Comparison of ENCODE assay signal across 1 cellular context in the genomic region with DNA sequence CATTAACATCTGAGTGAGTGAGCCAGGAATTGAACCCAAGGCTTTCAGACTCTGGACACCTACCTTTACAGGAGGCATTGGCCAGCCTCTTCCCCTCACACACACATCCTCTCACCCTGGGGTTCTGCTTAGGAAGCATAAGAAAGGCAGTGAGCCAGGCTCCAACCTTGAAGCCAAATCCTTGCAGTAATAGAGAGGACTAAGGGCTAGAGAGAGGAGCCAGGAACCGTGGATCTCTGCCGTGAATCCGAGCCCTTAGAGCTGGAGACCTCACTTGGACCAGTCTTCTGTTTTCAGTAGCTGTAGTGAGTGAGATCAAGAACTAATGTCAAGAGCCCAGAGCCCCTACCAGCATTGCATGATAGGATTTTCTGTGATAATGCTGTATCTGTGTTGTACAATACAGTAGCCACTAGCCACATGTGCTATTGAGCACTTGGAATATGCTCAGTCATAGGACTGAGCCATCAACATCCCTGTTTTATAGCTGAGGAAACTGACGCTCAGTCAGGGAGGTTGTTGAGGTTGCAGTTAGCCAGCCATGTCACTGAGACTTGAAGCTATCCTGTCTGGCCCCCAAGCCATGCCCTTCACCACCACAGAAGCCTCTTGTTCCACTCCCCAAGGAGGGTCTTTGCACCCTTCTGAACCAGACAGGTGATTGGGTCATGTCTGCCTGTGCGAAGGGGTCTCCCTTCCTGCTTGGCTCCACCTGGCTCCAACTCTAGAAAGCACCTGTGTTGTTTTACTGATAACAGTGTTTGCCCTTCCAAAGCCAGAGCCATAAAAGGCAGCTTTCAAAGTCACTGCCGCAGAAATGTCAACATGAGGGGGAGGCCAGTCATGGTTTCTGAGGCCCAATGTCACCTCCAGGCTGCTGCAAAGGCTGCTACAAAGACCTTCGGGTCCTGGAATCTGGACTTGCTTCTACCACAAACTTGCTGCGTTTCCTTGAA.
TF ChIP-seq lines count a peak whose summit lies in the region.

No MANE protein-coding gene starts in this region.

TF ChIP-seq in HepG2, 621 proteins besides CTCF, POLR2A, EP300 and RAD21 (continued from another document and continues in another):
- TF ChIP-seq, protein P1, sequence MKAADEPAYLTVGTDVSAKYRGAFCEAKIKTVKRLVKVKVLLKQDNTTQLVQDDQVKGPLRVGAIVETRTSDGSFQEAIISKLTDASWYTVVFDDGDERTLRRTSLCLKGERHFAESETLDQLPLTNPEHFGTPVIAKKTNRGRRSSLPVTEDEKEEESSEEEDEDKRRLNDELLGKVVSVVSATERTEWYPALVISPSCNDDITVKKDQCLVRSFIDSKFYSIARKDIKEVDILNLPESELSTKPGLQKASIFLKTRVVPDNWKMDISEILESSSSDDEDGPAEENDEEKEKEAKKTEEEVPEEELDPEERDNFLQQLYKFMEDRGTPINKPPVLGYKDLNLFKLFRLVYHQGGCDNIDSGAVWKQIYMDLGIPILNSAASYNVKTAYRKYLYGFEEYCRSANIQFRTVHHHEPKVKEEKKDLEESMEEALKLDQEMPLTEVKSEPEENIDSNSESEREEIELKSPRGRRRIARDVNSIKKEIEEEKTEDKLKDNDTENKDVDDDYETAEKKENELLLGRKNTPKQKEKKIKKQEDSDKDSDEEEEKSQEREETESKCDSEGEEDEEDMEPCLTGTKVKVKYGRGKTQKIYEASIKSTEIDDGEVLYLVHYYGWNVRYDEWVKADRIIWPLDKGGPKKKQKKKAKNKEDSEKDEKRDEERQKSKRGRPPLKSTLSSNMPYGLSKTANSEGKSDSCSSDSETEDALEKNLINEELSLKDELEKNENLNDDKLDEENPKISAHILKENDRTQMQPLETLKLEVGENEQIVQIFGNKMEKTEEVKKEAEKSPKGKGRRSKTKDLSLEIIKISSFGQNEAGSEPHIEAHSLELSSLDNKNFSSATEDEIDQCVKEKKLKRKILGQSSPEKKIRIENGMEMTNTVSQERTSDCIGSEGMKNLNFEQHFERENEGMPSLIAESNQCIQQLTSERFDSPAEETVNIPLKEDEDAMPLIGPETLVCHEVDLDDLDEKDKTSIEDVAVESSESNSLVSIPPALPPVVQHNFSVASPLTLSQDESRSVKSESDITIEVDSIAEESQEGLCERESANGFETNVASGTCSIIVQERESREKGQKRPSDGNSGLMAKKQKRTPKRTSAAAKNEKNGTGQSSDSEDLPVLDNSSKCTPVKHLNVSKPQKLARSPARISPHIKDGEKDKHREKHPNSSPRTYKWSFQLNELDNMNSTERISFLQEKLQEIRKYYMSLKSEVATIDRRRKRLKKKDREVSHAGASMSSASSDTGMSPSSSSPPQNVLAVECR (CRISPR knock-in tag; IDR thresholded peaks at IDR 0.05; ENCODE audit: borderline replicate concordance) = peak; percentile 72; the same call in 1 of the 2 replicates
- TF ChIP-seq ZNF556 (CRISPR knock-in tag; IDR thresholded peaks at IDR 0.05; ENCODE audit: borderline replicate concordance) = peak; percentile 96; the same call in 1 of the 2 replicates
- peak; percentile 92 to 94 for TF ChIP-seq NR2F1 (CRISPR knock-in tag; IDR thresholded peaks at IDR 0.05)
- peak; percentile 86; the same call in 1 of the 2 replicates for TF ChIP-seq SNAPC2 (CRISPR knock-in tag; IDR thresholded peaks at IDR 0.05)
- TF ChIP-seq RCOR2 (CRISPR knock-in tag; IDR thresholded peaks at IDR 0.05) = peak; percentile 97
- TF ChIP-seq ZNF841 (CRISPR knock-in tag; IDR thresholded peaks at IDR 0.05; ENCODE audit: borderline replicate concordance) = no peak
- no peak for TF ChIP-seq ZNF326 (CRISPR knock-in tag; IDR thresholded peaks at IDR 0.05; ENCODE audit: borderline replicate concordance)
- peak; percentile 69 for TF ChIP-seq KDM2A (CRISPR knock-in tag; IDR thresholded peaks at IDR 0.05; ENCODE audit: borderline replicate concordance, low read depth)
- peak; percentile 90; the same call in 1 of the 2 replicates for TF ChIP-seq MIER3 (CRISPR knock-in tag; IDR thresholded peaks at IDR 0.05; ENCODE audit: borderline replicate concordance)
- TF ChIP-seq, protein P2, sequence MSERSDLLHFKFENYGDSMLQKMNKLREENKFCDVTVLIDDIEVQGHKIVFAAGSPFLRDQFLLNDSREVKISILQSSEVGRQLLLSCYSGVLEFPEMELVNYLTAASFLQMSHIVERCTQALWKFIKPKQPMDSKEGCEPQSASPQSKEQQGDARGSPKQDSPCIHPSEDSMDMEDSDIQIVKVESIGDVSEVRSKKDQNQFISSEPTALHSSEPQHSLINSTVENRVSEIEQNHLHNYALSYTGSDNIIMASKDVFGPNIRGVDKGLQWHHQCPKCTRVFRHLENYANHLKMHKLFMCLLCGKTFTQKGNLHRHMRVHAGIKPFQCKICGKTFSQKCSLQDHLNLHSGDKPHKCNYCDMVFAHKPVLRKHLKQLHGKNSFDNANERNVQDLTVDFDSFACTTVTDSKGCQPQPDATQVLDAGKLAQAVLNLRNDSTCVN (CRISPR knock-in tag; IDR thresholded peaks at IDR 0.05; ENCODE audit: borderline replicate concordance) = peak; percentile 98
- TF ChIP-seq CBX5 (CRISPR knock-in tag; IDR thresholded peaks at IDR 0.05; ENCODE audit: borderline replicate concordance) = peak; percentile 98; the same call in 1 of the 2 replicates
- TF ChIP-seq NR1H2 (CRISPR knock-in tag; IDR thresholded peaks at IDR 0.05; ENCODE audit: borderline replicate concordance, low read depth) = peak; percentile 91; the same call in 1 of the 2 replicates
- TF ChIP-seq, protein P3, sequence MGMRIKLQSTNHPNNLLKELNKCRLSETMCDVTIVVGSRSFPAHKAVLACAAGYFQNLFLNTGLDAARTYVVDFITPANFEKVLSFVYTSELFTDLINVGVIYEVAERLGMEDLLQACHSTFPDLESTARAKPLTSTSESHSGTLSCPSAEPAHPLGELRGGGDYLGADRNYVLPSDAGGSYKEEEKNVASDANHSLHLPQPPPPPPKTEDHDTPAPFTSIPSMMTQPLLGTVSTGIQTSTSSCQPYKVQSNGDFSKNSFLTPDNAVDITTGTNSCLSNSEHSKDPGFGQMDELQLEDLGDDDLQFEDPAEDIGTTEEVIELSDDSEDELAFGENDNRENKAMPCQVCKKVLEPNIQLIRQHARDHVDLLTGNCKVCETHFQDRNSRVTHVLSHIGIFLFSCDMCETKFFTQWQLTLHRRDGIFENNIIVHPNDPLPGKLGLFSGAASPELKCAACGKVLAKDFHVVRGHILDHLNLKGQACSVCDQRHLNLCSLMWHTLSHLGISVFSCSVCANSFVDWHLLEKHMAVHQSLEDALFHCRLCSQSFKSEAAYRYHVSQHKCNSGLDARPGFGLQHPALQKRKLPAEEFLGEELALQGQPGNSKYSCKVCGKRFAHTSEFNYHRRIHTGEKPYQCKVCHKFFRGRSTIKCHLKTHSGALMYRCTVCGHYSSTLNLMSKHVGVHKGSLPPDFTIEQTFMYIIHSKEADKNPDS (CRISPR knock-in tag; IDR thresholded peaks at IDR 0.05) = no peak
- TF ChIP-seq ZBTB20 (CRISPR knock-in tag; IDR thresholded peaks at IDR 0.05; ENCODE audit: borderline replicate concordance, low read depth) = peak; percentile 94
- no peak for TF ChIP-seq PAF1 (CRISPR knock-in tag; IDR thresholded peaks at IDR 0.05)
- TF ChIP-seq, protein P4, sequence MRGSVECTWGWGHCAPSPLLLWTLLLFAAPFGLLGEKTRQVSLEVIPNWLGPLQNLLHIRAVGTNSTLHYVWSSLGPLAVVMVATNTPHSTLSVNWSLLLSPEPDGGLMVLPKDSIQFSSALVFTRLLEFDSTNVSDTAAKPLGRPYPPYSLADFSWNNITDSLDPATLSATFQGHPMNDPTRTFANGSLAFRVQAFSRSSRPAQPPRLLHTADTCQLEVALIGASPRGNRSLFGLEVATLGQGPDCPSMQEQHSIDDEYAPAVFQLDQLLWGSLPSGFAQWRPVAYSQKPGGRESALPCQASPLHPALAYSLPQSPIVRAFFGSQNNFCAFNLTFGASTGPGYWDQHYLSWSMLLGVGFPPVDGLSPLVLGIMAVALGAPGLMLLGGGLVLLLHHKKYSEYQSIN (CRISPR knock-in tag; IDR thresholded peaks at IDR 0.05; ENCODE audit: borderline replicate concordance) = no peak
- TF ChIP-seq ARHGAP35 (CRISPR knock-in tag; IDR thresholded peaks at IDR 0.05; ENCODE audit: borderline replicate concordance) = no peak
- TF ChIP-seq ZNF501 (CRISPR knock-in tag; IDR thresholded peaks at IDR 0.05) = peak; percentile 80
- TF ChIP-seq ZNF816 (CRISPR knock-in tag; IDR thresholded peaks at IDR 0.05; ENCODE audit: borderline replicate concordance) = no peak
- no peak for TF ChIP-seq ZNF773 (CRISPR knock-in tag; IDR thresholded peaks at IDR 0.05; ENCODE audit: borderline replicate concordance)
- TF ChIP-seq, protein P5, sequence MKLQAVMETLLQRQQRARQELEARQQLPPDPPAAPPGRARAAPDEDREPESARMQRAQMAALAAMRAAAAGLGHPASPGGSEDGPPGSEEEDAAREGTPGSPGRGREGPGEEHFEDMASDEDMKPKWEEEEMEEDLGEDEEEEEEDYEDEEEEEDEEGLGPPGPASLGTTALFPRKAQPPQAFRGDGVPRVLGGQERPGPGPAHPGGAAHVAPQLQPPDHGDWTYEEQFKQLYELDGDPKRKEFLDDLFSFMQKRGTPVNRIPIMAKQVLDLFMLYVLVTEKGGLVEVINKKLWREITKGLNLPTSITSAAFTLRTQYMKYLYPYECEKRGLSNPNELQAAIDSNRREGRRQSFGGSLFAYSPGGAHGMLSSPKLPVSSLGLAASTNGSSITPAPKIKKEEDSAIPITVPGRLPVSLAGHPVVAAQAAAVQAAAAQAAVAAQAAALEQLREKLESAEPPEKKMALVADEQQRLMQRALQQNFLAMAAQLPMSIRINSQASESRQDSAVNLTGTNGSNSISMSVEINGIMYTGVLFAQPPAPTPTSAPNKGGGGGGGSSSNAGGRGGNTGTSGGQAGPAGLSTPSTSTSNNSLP (IDR thresholded peaks at IDR 0.05; ENCODE audit: low read depth, low read length) = peak; percentile 54; the same call in 1 of the 2 replicates
- TF ChIP-seq PPARG (CRISPR knock-in tag; conservative IDR thresholded peaks at IDR 0.05) = peak; percentile 96
- TF ChIP-seq NFYB (CRISPR knock-in tag; IDR thresholded peaks at IDR 0.05) = peak; percentile 27; the same call in 1 of the 2 replicates
- no peak; the same call in 1 of the 2 replicates for TF ChIP-seq EEA1 (CRISPR knock-in tag; IDR thresholded peaks at IDR 0.05; ENCODE audit: borderline replicate concordance)
- no peak for TF ChIP-seq SRSF9 (IDR thresholded peaks at IDR 0.05; ENCODE audit: borderline replicate concordance, insufficient read depth, low read depth, low read length, poor library complexity, severe bottlenecking)
- TF ChIP-seq LCORL (IDR thresholded peaks at IDR 0.05) = no peak
- peak; percentile 94 for TF ChIP-seq LCORL (CRISPR knock-in tag; IDR thresholded peaks at IDR 0.05)
- TF ChIP-seq ZNF543 (CRISPR knock-in tag; IDR thresholded peaks at IDR 0.05) = peak; percentile 72; the same call in 1 of the 2 replicates
- TF ChIP-seq ZNF24 (IDR thresholded peaks at IDR 0.05) = peak; percentile 40; the same call in 1 of the 2 replicates
- 0 out of 2 replicates have a peak, but pooled peaks have one; percentile 31 for TF ChIP-seq ZNF235 (CRISPR knock-in tag; IDR thresholded peaks at IDR 0.05; ENCODE audit: borderline replicate concordance)
- peak; percentile 100 for TF ChIP-seq HDAC2 (CRISPR knock-in tag; IDR thresholded peaks at IDR 0.05)
- peak; percentile 87 for TF ChIP-seq ZNF644 (CRISPR knock-in tag; IDR thresholded peaks at IDR 0.05; ENCODE audit: low read depth)
- no peak for TF ChIP-seq HOXA7 (CRISPR knock-in tag; IDR thresholded peaks at IDR 0.05)
- peak; percentile 78 for TF ChIP-seq ZNF143 (CRISPR knock-in tag; IDR thresholded peaks at IDR 0.05)
- TF ChIP-seq HCFC1 (IDR thresholded peaks at IDR 0.05; ENCODE audit: low read depth, low read length) = no peak
- peak; percentile 64 for TF ChIP-seq RNF2 (conservative IDR thresholded peaks at IDR 0.05; ENCODE audit: low read depth)
- TF ChIP-seq ZSCAN22 (CRISPR knock-in tag; IDR thresholded peaks at IDR 0.05) = no peak
- peak; percentile 92 for TF ChIP-seq NCOA1 (CRISPR knock-in tag; IDR thresholded peaks at IDR 0.05)
- TF ChIP-seq ZNF619 (CRISPR knock-in tag; IDR thresholded peaks at IDR 0.05) = peak; percentile 33; the same call in 1 of the 2 replicates
- peak; percentile 69; the same call in 1 of the 2 replicates for TF ChIP-seq ZNF605 (CRISPR knock-in tag; IDR thresholded peaks at IDR 0.05)
- peak; percentile 96 for TF ChIP-seq ZKSCAN8 (CRISPR knock-in tag; IDR thresholded peaks at IDR 0.05; ENCODE audit: borderline replicate concordance)
- no peak for TF ChIP-seq PTBP1 (IDR thresholded peaks at IDR 0.05; ENCODE audit: low read depth, low read length, poor library complexity, severe bottlenecking)
- TF ChIP-seq SMAD1 (CRISPR knock-in tag; IDR thresholded peaks at IDR 0.05; ENCODE audit: borderline replicate concordance, low read depth) = 0 out of 2 replicates have a peak, but pooled peaks have one; percentile 29
- TF ChIP-seq, protein P6, sequence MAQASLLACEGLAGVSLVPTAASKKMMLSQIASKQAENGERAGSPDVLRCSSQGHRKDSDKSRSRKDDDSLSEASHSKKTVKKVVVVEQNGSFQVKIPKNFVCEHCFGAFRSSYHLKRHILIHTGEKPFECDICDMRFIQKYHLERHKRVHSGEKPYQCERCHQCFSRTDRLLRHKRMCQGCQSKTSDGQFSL (CRISPR knock-in tag; IDR thresholded peaks at IDR 0.05) = peak; percentile 67; the same call in 1 of the 2 replicates
- peak; percentile 75; the same call in 1 of the 2 replicates for TF ChIP-seq ZNF615 (CRISPR knock-in tag; IDR thresholded peaks at IDR 0.05; ENCODE audit: borderline replicate concordance)
- TF ChIP-seq, protein P7, sequence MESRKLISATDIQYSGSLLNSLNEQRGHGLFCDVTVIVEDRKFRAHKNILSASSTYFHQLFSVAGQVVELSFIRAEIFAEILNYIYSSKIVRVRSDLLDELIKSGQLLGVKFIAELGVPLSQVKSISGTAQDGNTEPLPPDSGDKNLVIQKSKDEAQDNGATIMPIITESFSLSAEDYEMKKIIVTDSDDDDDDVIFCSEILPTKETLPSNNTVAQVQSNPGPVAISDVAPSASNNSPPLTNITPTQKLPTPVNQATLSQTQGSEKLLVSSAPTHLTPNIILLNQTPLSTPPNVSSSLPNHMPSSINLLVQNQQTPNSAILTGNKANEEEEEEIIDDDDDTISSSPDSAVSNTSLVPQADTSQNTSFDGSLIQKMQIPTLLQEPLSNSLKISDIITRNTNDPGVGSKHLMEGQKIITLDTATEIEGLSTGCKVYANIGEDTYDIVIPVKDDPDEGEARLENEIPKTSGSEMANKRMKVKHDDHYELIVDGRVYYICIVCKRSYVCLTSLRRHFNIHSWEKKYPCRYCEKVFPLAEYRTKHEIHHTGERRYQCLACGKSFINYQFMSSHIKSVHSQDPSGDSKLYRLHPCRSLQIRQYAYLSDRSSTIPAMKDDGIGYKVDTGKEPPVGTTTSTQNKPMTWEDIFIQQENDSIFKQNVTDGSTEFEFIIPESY (CRISPR knock-in tag; IDR thresholded peaks at IDR 0.05) = peak; percentile 86
- TF ChIP-seq ATRX (CRISPR knock-in tag; IDR thresholded peaks at IDR 0.05; ENCODE audit: borderline replicate concordance) = no peak
- no peak for TF ChIP-seq CENPX (CRISPR knock-in tag; IDR thresholded peaks at IDR 0.05)
- peak; percentile 69; the same call in 1 of the 2 replicates for TF ChIP-seq ZNF652 (CRISPR knock-in tag; IDR thresholded peaks at IDR 0.05; ENCODE audit: borderline replicate concordance, low read depth)
